1 cellular context compared by ENCODE assay signal in genomic region chr21:25501996-25502665, GRCh38.
TF ChIP-seq lines count a peak whose summit lies in the region.

No MANE protein-coding gene starts in this region.

TF ChIP-seq in GM12878, 131 proteins besides CTCF, POLR2A, EP300 and RAD21 (continued from another document):
- no peak for TF ChIP-seq IRF5 (IDR thresholded peaks at IDR 0.05; ENCODE audit: borderline replicate concordance)
- TF ChIP-seq NR2C1 (IDR thresholded peaks at IDR 0.05): no peak
- TF ChIP-seq HDGF (IDR thresholded peaks at IDR 0.05): no peak
